Comparison of ENCODE assay signal across 1 cellular context in the genomic region with DNA sequence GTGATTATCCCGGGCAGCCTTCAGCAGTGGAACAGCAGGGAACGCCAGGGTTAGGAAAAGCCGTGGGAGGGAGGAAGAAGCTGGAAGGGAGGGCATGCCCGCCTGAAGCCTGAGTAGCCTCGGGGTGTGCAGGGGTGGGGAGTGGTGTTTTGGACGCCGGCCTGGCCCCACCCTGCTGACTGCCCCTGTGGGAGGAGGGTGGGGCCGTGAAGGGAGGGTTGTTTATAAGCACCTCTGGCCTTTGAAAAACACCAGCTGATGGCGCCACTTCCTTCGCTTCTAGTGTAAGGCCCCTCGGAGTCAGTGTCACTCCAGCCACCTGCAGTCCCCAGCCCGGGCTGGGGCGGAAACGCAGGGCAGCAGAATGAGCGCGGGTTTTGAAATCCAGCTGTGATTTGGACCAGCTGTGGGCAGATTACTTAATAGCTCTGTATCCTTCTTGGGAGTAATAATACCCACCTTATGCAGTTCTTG.
A peak's percentile ranks its signal among the peaks of the same experiment; 100 is the strongest.
TF ChIP-seq lines count a peak whose summit lies in the region.

No MANE protein-coding gene starts in this region.

TF ChIP-seq in H1, 55 proteins besides CTCF, POLR2A, EP300 and RAD21 (continued from another document):
- no peak for TF ChIP-seq SUZ12 (IDR thresholded peaks at IDR 0.05; ENCODE audit: low read length)
- TF ChIP-seq SAP30 (IDR thresholded peaks at IDR 0.05; ENCODE audit: insufficient read depth, insufficient replicate concordance, low read length), result no peak
- TF ChIP-seq CHD2 (IDR thresholded peaks at IDR 0.05; ENCODE audit: low read length), result no peak
- peak in 1 of 2 experiments; percentile 17; a peak in 1 of 4 replicates for TF ChIP-seq HDAC2 (IDR thresholded peaks at IDR 0.05; ENCODE audit: borderline replicate concordance in 1 of 2, low read depth in 2 of 2, low read length in 2 of 2)
- no peak for TF ChIP-seq KDM4A (IDR thresholded peaks at IDR 0.05; ENCODE audit: low read depth, low read length, severe bottlenecking)
